In genomic region chr3:41987627-41988026, GRCh38 we compare ENCODE assay signal across 19 cellular contexts. TPM values are rescaled to one million over a fixed set of nuclear protein-coding genes. Genes with fewer than 3 reads are reported as not detected.
A peak's percentile ranks its signal among the peaks of the same experiment; 100 is the strongest.
DNase-seq lines count a peak whose midpoint lies in the region; ATAC-seq, FAIRE-seq and TF ChIP-seq lines count a peak whose summit lies in the region.
"Had no signal": no experiment of that assay in that cellular context is flagged by ENCODE, and none has a peak within 500 bp of the region (broad histone marks: within the 10 kb centered on the region; RNA-seq: fewer than 3 reads in every experiment).

No MANE protein-coding gene starts in this region.

- H3K4me2 ChIP-seq in HepG2 (ENCODE audit: low read depth, low read length): peak overlapping the region; percentile 15; the same call in 1 of the 2 replicates
- H3K4me2 ChIP-seq: KMS-11 had no signal

- H3K36me3 ChIP-seq in HepG2 (replicated peaks in 1 of 2; ENCODE audit: control insufficient read depth in 1 of 2, insufficient read depth in 2 of 2, low read length in 2 of 2) (no peaks in the 10 kb centered on the region), right lobe of liver (no peaks in the 10 kb centered on the region)
- H3K36me3 ChIP-seq: BE2C had no signal

- H3K4me3 Mint-ChIP-seq in dendritic cell treated with granulocyte-macrophage colony-stimulating factor and Interleukin-4, amounts not matched to agents 40 ng/mL and 50 ng/mL, for 4 days: no peak overlapping the region
- H3K4me3 Mint-ChIP-seq in naive thymus-derived CD8-positive, alpha-beta T cell: no peak overlapping the region
- H3K4me3 Mint-ChIP-seq: CD4-positive, alpha-beta T cell had no signal

- H3K27me3 Mint-ChIP-seq in dendritic cell treated with granulocyte-macrophage colony-stimulating factor and Interleukin-4, amounts not matched to agents 40 ng/mL and 50 ng/mL, for 4 days: no peaks in the 10 kb centered on the region
- peaks cover 0 to 3% (median 0%) of the 10 kb centered on the region in 5 donors for H3K27me3 Mint-ChIP-seq in naive thymus-derived CD8-positive, alpha-beta T cell
- H3K27me3 Mint-ChIP-seq: CD4-positive, alpha-beta T cell had no signal

- H3K9me3 ChIP-seq in HepG2 (ENCODE audit: low read length) (no peaks in the 10 kb centered on the region), right lobe of liver (no peaks in the 10 kb centered on the region)
- H3K9me3 ChIP-seq: BE2C, Caco-2 had no signal

- H3K79me2 ChIP-seq in HepG2 (ENCODE audit: insufficient read depth, low read length): no peaks in the 10 kb centered on the region

- H3K4me1 ChIP-seq in HepG2 (ENCODE audit: insufficient read depth, low read length) (0 out of 2 replicates have a peak, but pooled peaks cover 10% of the 10 kb centered on the region), right lobe of liver (no peaks in the 10 kb centered on the region)
- H3K4me1 ChIP-seq: BE2C had no signal

- TF ChIP-seq POLR2A in HepG2 (IDR thresholded peaks at IDR 0.05; ENCODE audit: insufficient read depth in 1 of 2, low read depth in 2 of 2, low read length in 2 of 2) (no peak), right lobe of liver (IDR thresholded peaks at IDR 0.05) (no peak)

- TF ChIP-seq EP300 in HepG2 (IDR thresholded peaks at IDR 0.05; ENCODE audit: low read depth in 2 of 2, low read length in 2 of 2) (no peak), HepG2 (CRISPR knock-in tag; IDR thresholded peaks at IDR 0.05; ENCODE audit: borderline replicate concordance) (no peak)

- ATAC-seq in HepG2 (no peak), right lobe of liver (no peak), left lobe of liver (no peak), sciatic nerve (no peak)
- no peak for ATAC-seq in naive thymus-derived CD8-positive, alpha-beta T cell
- ATAC-seq: HCT116 had no signal

- TF ChIP-seq CTCF in HepG2 (CRISPR knock-in tag; IDR thresholded peaks at IDR 0.05): no peak
- no peak for TF ChIP-seq CTCF in right lobe of liver (IDR thresholded peaks at IDR 0.05)

- peaks cover 10% of the 10 kb centered on the region for H3K4me1 Mint-ChIP-seq in dendritic cell treated with granulocyte-macrophage colony-stimulating factor and Interleukin-4, amounts not matched to agents 40 ng/mL and 50 ng/mL, for 4 days (ENCODE audit: low read depth)
- peaks cover 0 to 3% (median 0%) of the 10 kb centered on the region in 4 donors for H3K4me1 Mint-ChIP-seq in naive thymus-derived CD8-positive, alpha-beta T cell

- H4K20me1 ChIP-seq in HepG2 (ENCODE audit: insufficient read depth, low read length): no peaks in the 10 kb centered on the region

- whole genome bisulfite sequencing in HepG2 (ENCODE audit: low lambda C conversion rate): 30% methylated on average over 5 of the region's 5 CpGs
- WGBS in right lobe of liver (ENCODE audit: insufficient coverage, low coverage, low lambda C conversion rate, missing lambda C conversion rate): 77% methylated on average over 5 of the region's 5 CpGs

- FAIRE-seq in HepG2 (lab: Jason Lieb, UNC): no peak

- TF ChIP-seq RAD21 in HepG2 (CRISPR knock-in tag; IDR thresholded peaks at IDR 0.05): no peak

- in situ Hi-C loops in HepG2 (cut with HindIII; ENCODE audit: extremely low pct_ligation_motif_present, low pct_unique_long_range_greater_than_20kb): no loop called here

- CTCF ChIA-PET in HepG2 (lab: Yijun Ruan, JAX; ENCODE audit: low intra/inter-chr PET ratio, low total read pairs): no interaction called here

- DNase-seq in HepG2 (ENCODE audit: low spot score) (no peak), right lobe of liver (no peak), NOMO-1 treated with dmso at 0.1 percent for 144 hours (lab: John Stamatoyannopoulos, UW; ENCODE audit: unreplicated experiment) (peak; percentile 73), SW 1271 (lab: John Stamatoyannopoulos, UW) (no peak), left lobe of liver (ENCODE audit: low spot score) (no peak), sciatic nerve (ENCODE audit: low spot score) (no peak)
- no peak for DNase-seq in naive thymus-derived CD8-positive, alpha-beta T cell
- DNase-seq: 8988T; BE2C; Caco-2; CD4-positive, alpha-beta T cell; GDM1; NCI-H1092 treated with DMSO at 0.1 percent for 48 hours; NCI-H1694; NCI-H2081 treated with DMSO at 0.1 percent for 48 hours; NCI-H446 treated with DMSO at 0.1 percent for 48 hours had no signal

- peak overlapping the region; percentile 44 for H3K27ac Mint-ChIP-seq in dendritic cell treated with granulocyte-macrophage colony-stimulating factor and Interleukin-4, amounts not matched to agents 40 ng/mL and 50 ng/mL, for 4 days
- no peak overlapping the region for H3K27ac Mint-ChIP-seq in naive thymus-derived CD8-positive, alpha-beta T cell
- H3K27ac Mint-ChIP-seq: CD4-positive, alpha-beta T cell had no signal

- BruUV-seq in HepG2 (replicated peaks; lab: Mats Ljungman, UMichigan): no TSS peak

- H3K27me3 ChIP-seq in HepG2 (ENCODE audit: control insufficient read depth in 1 of 2, insufficient read depth in 2 of 2, low read length in 2 of 2) (no peaks in the 10 kb centered on the region), right lobe of liver (no peaks in the 10 kb centered on the region)
- H3K27me3 ChIP-seq: BE2C had no signal

- POLR2A ChIA-PET in HepG2 (lab: Yijun Ruan, JAX): interaction anchor here (0.8 kb wide), 1 partner anchor 21 kb away, joined by 3 read pairs; no protein-coding TSS in a partner anchor
- POLR2A ChIA-PET in naive thymus-derived CD8-positive, alpha-beta T cell (lab: Charles Lee): no interaction called here

- intact Hi-C loops in HepG2 (cut with micrococcal nuclease; ENCODE audit: unreplicated experiment): no loop called here
- intact Hi-C loops in right lobe of liver (cut with DNase I): no loop called here
- intact Hi-C loops in dendritic cell treated with granulocyte-macrophage colony-stimulating factor and Interleukin-4, amounts not matched to agents 40 ng/mL and 50 ng/mL, for 4 days (cut with micrococcal nuclease): no loop called here
- intact Hi-C loops in sciatic nerve (cut with DNase I): no loop called here

- no peaks in the 10 kb centered on the region for H3K9me3 Mint-ChIP-seq in dendritic cell treated with granulocyte-macrophage colony-stimulating factor and Interleukin-4, amounts not matched to agents 40 ng/mL and 50 ng/mL, for 4 days
- H3K9me3 Mint-ChIP-seq in naive thymus-derived CD8-positive, alpha-beta T cell: peaks cover 0 to 1% (median 0%) of the 10 kb centered on the region in 9 donors
- H3K9me3 Mint-ChIP-seq: CD4-positive, alpha-beta T cell had no signal

- H3K36me3 Mint-ChIP-seq in dendritic cell treated with granulocyte-macrophage colony-stimulating factor and Interleukin-4, amounts not matched to agents 40 ng/mL and 50 ng/mL, for 4 days (ENCODE audit: low read depth): no peaks in the 10 kb centered on the region
- H3K36me3 Mint-ChIP-seq in naive thymus-derived CD8-positive, alpha-beta T cell: no peaks in the 10 kb centered on the region

- H3K27ac ChIP-seq in HepG2 (ENCODE audit: extremely low read length, insufficient read depth, low read length) (no peak overlapping the region), right lobe of liver (no peak overlapping the region)
- H3K27ac ChIP-seq: KMS-11 had no signal

- H3K4me3 ChIP-seq in HepG2 (replicated peaks in 1 of 3; ENCODE audit: insufficient read depth in 1 of 3, low read depth in 2 of 3, low read length in 3 of 3): no peak overlapping the region
- no peak overlapping the region for H3K4me3 ChIP-seq in right lobe of liver

- H2AFZ ChIP-seq in HepG2 (ENCODE audit: low read length): no peak overlapping the region

- no peak overlapping the region for H3K9ac ChIP-seq in HepG2 (ENCODE audit: insufficient read depth, low read depth, low read length)
- H3K9ac ChIP-seq: KMS-11 had no signal

TF ChIP-seq in HepG2, 621 proteins besides CTCF, POLR2A, EP300 and RAD21 (continues in another document):
- TF ChIP-seq TMF1 (CRISPR knock-in tag; IDR thresholded peaks at IDR 0.05; ENCODE audit: low read depth) (no peak), MEF2D (CRISPR knock-in tag; IDR thresholded peaks at IDR 0.05) (no peak), ZNF768 (CRISPR knock-in tag; IDR thresholded peaks at IDR 0.05) (no peak), ZBTB25 (CRISPR knock-in tag; IDR thresholded peaks at IDR 0.05) (no peak), ZNF619 (CRISPR knock-in tag; IDR thresholded peaks at IDR 0.05) (no peak)

RNA-seq across cellular contexts. Expression of gene ULK4, which starts 25.7 kb away (rescaled TPM):
- total RNA-seq in HepG2 (2016; rRNA removed; fragmentation: Illumina TruSeq; extraction: Trizol): 9.0 and 11.8 TPM in 2 replicates
- total RNA-seq in HepG2 (2016; cell fraction: cytosol; rRNA removed; fragmentation: Illumina TruSeq; extraction: Trizol; ENCODE audit: low read depth): 8.1 and 9.0 TPM in 2 replicates
- 10.5 and 11.3 TPM in 2 replicates for total RNA-seq in HepG2 (2016; cell fraction: insoluble cytoplasmic fraction; rRNA removed; fragmentation: Illumina TruSeq; extraction: Trizol)
- 10.1 and 11.3 TPM in 2 replicates for total RNA-seq in HepG2 (2016; cell fraction: membrane; rRNA removed; fragmentation: Illumina TruSeq; extraction: Trizol)
- 30.1 and 34.2 TPM in 2 replicates for total RNA-seq in HepG2 (2016; cell fraction: nucleus; rRNA removed; fragmentation: Illumina TruSeq; extraction: Trizol)
- 4.8 and 6.7 TPM in 2 replicates for polyA plus RNA-seq in HepG2 (2011; rRNA removed)
- polyA plus RNA-seq in HepG2 (2011; cell fraction: cytosol; rRNA removed): 3.2 and 4.8 TPM in 2 replicates
- polyA plus RNA-seq in HepG2 (2011; cell fraction: nucleus; rRNA removed): 3.9 and 4.0 TPM in 2 replicates
- 5.1 and 6.6 TPM in 2 replicates for polyA plus RNA-seq in HepG2 (2012)
- 3.7 and 4.0 TPM in 2 replicates for polyA plus RNA-seq in HepG2 (2016; cell fraction: cytosol; fragmentation: Illumina TruSeq; extraction: Trizol; ENCODE audit: low read depth)
- polyA plus RNA-seq in HepG2 (2016; cell fraction: insoluble cytoplasmic fraction; fragmentation: Illumina TruSeq; extraction: Trizol; ENCODE audit: low read depth): 5.0 and 5.8 TPM in 2 replicates
- 5.0 TPM in 2 replicates for polyA plus RNA-seq in HepG2 (2016; cell fraction: membrane; fragmentation: Illumina TruSeq; extraction: Trizol; ENCODE audit: low read depth)
- 4.6 and 4.8 TPM in 2 replicates for polyA plus RNA-seq in HepG2 (2016; cell fraction: nucleus; fragmentation: Illumina TruSeq; extraction: Trizol; ENCODE audit: insufficient read depth, low read depth)
- 11.5 and 14.4 TPM in 2 replicates for polyA minus RNA-seq in HepG2 (2011; rRNA and poly(A)+ RNA removed; ENCODE audit: low replicate concordance)
- 2.4 and 2.8 TPM in 2 replicates for polyA minus RNA-seq in HepG2 (2011; cell fraction: cytosol; rRNA and poly(A)+ RNA removed)
- polyA minus RNA-seq in HepG2 (2011; cell fraction: nucleus; rRNA and poly(A)+ RNA removed): 34.6 and 36.6 TPM in 2 replicates
- 1 to 10 TPM; 2.8 to 5.6 (median 4.9) TPM for total RNA-seq in right lobe of liver
- 2.3 TPM for total RNA-seq in left lobe of liver
- 13.3 TPM for total RNA-seq in sciatic nerve
- 10 to 100 TPM; 16.7 to 16.8 TPM for total RNA-seq in naive thymus-derived CD8-positive, alpha-beta T cell
- polyA plus RNA-seq in naive thymus-derived CD8-positive, alpha-beta T cell: 10 to 100 TPM in 1 of 3 donors, 1 to 10 TPM in 2; 6.6 to 10.7 (median 9.8) TPM
